8 cellular contexts compared by ENCODE assay signal in genomic region chr7:107579881-107580715, GRCh38. TPM values are rescaled to one million over a fixed set of nuclear protein-coding genes. Genes with fewer than 3 reads are reported as not detected.
DNase-seq lines count a peak whose midpoint lies in the region; ATAC-seq and TF ChIP-seq lines count a peak whose summit lies in the region.

BCAP29 (plus strand) TSS chr7:107580246; CDS start chr7:107580773, 527 bp downstream.

- H3K9ac ChIP-seq in HUES48 (ENCODE audit: low read depth, low read length) = peak within 1 kb of the TSS; percentile 87

- peak within 1 kb of the TSS; percentile 100 for H3K4me3 ChIP-seq in HUES48 (ENCODE audit: low read depth, low read length)
- peak within 1 kb of the TSS; percentile 66 to 87 (median 75) for H3K4me3 ChIP-seq in Peyer's patch

- H3K9me3 ChIP-seq in HUES48 (ENCODE audit: control insufficient read depth, insufficient read depth, low read length) (no peaks in the 10 kb centered on the region), Peyer's patch (no peaks in the 10 kb centered on the region)

- no peaks in the 10 kb centered on the region for H3K27me3 Mint-ChIP-seq in activated T-helper 1 cell treated with anti-CD3 and anti-CD28 coated beads, Interleukin-12 subunit alpha, Interleukin-12 subunit beta, Interleukin-2, Interleukin-4 antibody, amounts not matched to agents 30 ng/mL and 10 ng/mL and 1 ng/mL, durations not matched to agents 14 hours and 24 hours and 36 hours (ENCODE audit: insufficient read depth)
- no peaks in the 10 kb centered on the region for H3K27me3 Mint-ChIP-seq in naive B cell
- H3K27me3 Mint-ChIP-seq in stimulated activated naive B cell treated with anti-CD40 and anti-IgM and Interleukin-4, amounts not matched to agents 10 μg/mL and 1 μg/mL and 100 μg/mL, for 72 hours = no peaks in the 10 kb centered on the region

- H3K36me3 ChIP-seq in HUES48 (ENCODE audit: control insufficient read depth, insufficient read depth, low read length) (peaks cover 23% of the 10 kb centered on the region), Peyer's patch (peaks cover 0 to 3% (median 0%) of the 10 kb centered on the region in 3 donors)

- H3K4me1 Mint-ChIP-seq in activated T-helper 1 cell treated with anti-CD3 and anti-CD28 coated beads, Interleukin-12 subunit alpha, Interleukin-12 subunit beta, Interleukin-2, Interleukin-4 antibody, amounts not matched to agents 30 ng/mL and 10 ng/mL and 1 ng/mL, durations not matched to agents 14 hours and 24 hours and 36 hours (ENCODE audit: low read depth) = peaks cover 26% of the 10 kb centered on the region
- peaks cover 20 to 32% (median 27%) of the 10 kb centered on the region in 3 donors for H3K4me1 Mint-ChIP-seq in naive B cell
- H3K4me1 Mint-ChIP-seq in stimulated activated naive B cell treated with anti-CD40 and anti-IgM and Interleukin-4, amounts not matched to agents 10 μg/mL and 1 μg/mL and 100 μg/mL, for 72 hours = peaks cover 8 to 10% of the 10 kb centered on the region in 2 donors

- H3K27ac Mint-ChIP-seq in activated T-helper 1 cell treated with anti-CD3 and anti-CD28 coated beads, Interleukin-12 subunit alpha, Interleukin-12 subunit beta, Interleukin-2, Interleukin-4 antibody, amounts not matched to agents 30 ng/mL and 10 ng/mL and 1 ng/mL, durations not matched to agents 14 hours and 24 hours and 36 hours = peak within 1 kb of the TSS; percentile 86
- H3K27ac Mint-ChIP-seq in naive B cell = peak within 1 kb of the TSS; percentile 79 to 97 (median 92)
- peak within 1 kb of the TSS; percentile 92 for H3K27ac Mint-ChIP-seq in stimulated activated naive B cell treated with anti-CD40 and anti-IgM and Interleukin-4, amounts not matched to agents 10 μg/mL and 1 μg/mL and 100 μg/mL, for 72 hours

- H3K9me3 Mint-ChIP-seq in activated T-helper 1 cell treated with anti-CD3 and anti-CD28 coated beads, Interleukin-12 subunit alpha, Interleukin-12 subunit beta, Interleukin-2, Interleukin-4 antibody, amounts not matched to agents 30 ng/mL and 10 ng/mL and 1 ng/mL, durations not matched to agents 14 hours and 24 hours and 36 hours = no peaks in the 10 kb centered on the region
- H3K9me3 Mint-ChIP-seq in naive B cell = no peaks in the 10 kb centered on the region
- H3K9me3 Mint-ChIP-seq in stimulated activated naive B cell treated with anti-CD40 and anti-IgM and Interleukin-4, amounts not matched to agents 10 μg/mL and 1 μg/mL and 100 μg/mL, for 72 hours = no peaks in the 10 kb centered on the region

- ATAC-seq in GM21381 (IDR thresholded peaks at IDR 0.05; ENCODE audit: unreplicated experiment) (peak; percentile 94), naive B cell (ENCODE audit: low read depth in 2 of 2) (peak; percentile 95 to 97)
- ATAC-seq in stimulated activated naive B cell treated with anti-CD40 and anti-IgM and Interleukin-4, amounts not matched to agents 10 μg/mL and 1 μg/mL and 100 μg/mL, for 72 hours (replicated peaks) = peak; percentile 97 to 98

- peak in 3 of 6 experiments; percentile 24 to 35 (median 30) for TF ChIP-seq CTCF in Peyer's patch (IDR thresholded peaks at IDR 0.05)

- H3K27me3 ChIP-seq in HUES48 (ENCODE audit: control insufficient read depth, insufficient read depth, low read length) (no peaks in the 10 kb centered on the region; the same call in 1 of the 2 replicates), Peyer's patch (no peaks in the 10 kb centered on the region)

- DNase-seq in DMS153 treated with DMSO at 0.1 percent for 48 hours (lab: John Stamatoyannopoulos, UW; ENCODE audit: unreplicated experiment) = peak; percentile 57
- peak; percentile 59 to 86 (median 84) for DNase-seq in Peyer's patch
- peak; percentile 65 for DNase-seq in activated T-helper 1 cell treated with anti-CD3 and anti-CD28 coated beads, Interleukin-12 subunit alpha, Interleukin-12 subunit beta, Interleukin-2, Interleukin-4 antibody, amounts not matched to agents 30 ng/mL and 10 ng/mL and 1 ng/mL, durations not matched to agents 14 hours and 24 hours and 36 hours (ENCODE audit: low spot score)
- DNase-seq in fibroblast of gingiva (ENCODE audit: low read depth) = peak; percentile 54
- DNase-seq in naive B cell = peak; percentile 85
- DNase-seq in stimulated activated naive B cell treated with anti-CD40 and anti-IgM and Interleukin-4, amounts not matched to agents 10 μg/mL and 1 μg/mL and 100 μg/mL, for 72 hours = peak; percentile 70

- intact Hi-C loops in activated T-helper 1 cell treated with anti-CD3 and anti-CD28 coated beads, Interleukin-12 subunit alpha, Interleukin-12 subunit beta, Interleukin-2, Interleukin-4 antibody, amounts not matched to agents 30 ng/mL and 10 ng/mL and 1 ng/mL, durations not matched to agents 14 hours and 24 hours and 36 hours (cut with micrococcal nuclease) = loop anchor here (1.0 to 5.0 kb wide), 6 partner anchors 17 to 413 kb away; partner anchors contain the start of genes COG5, DLD, DUS4L and HBP1

- peaks cover 24% of the 10 kb centered on the region for H3K36me3 Mint-ChIP-seq in activated T-helper 1 cell treated with anti-CD3 and anti-CD28 coated beads, Interleukin-12 subunit alpha, Interleukin-12 subunit beta, Interleukin-2, Interleukin-4 antibody, amounts not matched to agents 30 ng/mL and 10 ng/mL and 1 ng/mL, durations not matched to agents 14 hours and 24 hours and 36 hours (ENCODE audit: low read depth)
- H3K36me3 Mint-ChIP-seq in naive B cell = peaks cover 2 to 5% of the 10 kb centered on the region in 2 donors
- H3K36me3 Mint-ChIP-seq in stimulated activated naive B cell treated with anti-CD40 and anti-IgM and Interleukin-4, amounts not matched to agents 10 μg/mL and 1 μg/mL and 100 μg/mL, for 72 hours = peaks cover 6 to 13% of the 10 kb centered on the region in 2 donors

- peak; percentile 32 to 72 for TF ChIP-seq POLR2A in Peyer's patch (IDR thresholded peaks at IDR 0.05)

- H3K27ac ChIP-seq in HUES48 (ENCODE audit: low read depth, low read length) (peak within 1 kb of the TSS; percentile 89), Peyer's patch (peak within 1 kb of the TSS; percentile 79 to 92 (median 88))

- H3K4me1 ChIP-seq in HUES48 (ENCODE audit: control insufficient read depth, insufficient read depth, low read length) (0 out of 2 replicates have a peak, but pooled peaks cover 3% of the 10 kb centered on the region), Peyer's patch (peaks cover 0 to 10% (median 0%) of the 10 kb centered on the region in 4 donors)

- peak within 1 kb of the TSS; percentile 89 for H3K4me3 Mint-ChIP-seq in activated T-helper 1 cell treated with anti-CD3 and anti-CD28 coated beads, Interleukin-12 subunit alpha, Interleukin-12 subunit beta, Interleukin-2, Interleukin-4 antibody, amounts not matched to agents 30 ng/mL and 10 ng/mL and 1 ng/mL, durations not matched to agents 14 hours and 24 hours and 36 hours
- H3K4me3 Mint-ChIP-seq in naive B cell = peak within 1 kb of the TSS; percentile 84 to 96 (median 92)
- H3K4me3 Mint-ChIP-seq in stimulated activated naive B cell treated with anti-CD40 and anti-IgM and Interleukin-4, amounts not matched to agents 10 μg/mL and 1 μg/mL and 100 μg/mL, for 72 hours = peak within 1 kb of the TSS; percentile 89 to 95

RNA-seq across cellular contexts. Expression of gene BCAP29, which starts in this region (rescaled TPM):
- total RNA-seq in Peyer's patch = 10 to 100 TPM; 10.9 to 29.4 (median 17.3) TPM
- total RNA-seq in activated T-helper 1 cell treated with anti-CD3 and anti-CD28 coated beads, Interleukin-12 subunit alpha, Interleukin-12 subunit beta, Interleukin-2, Interleukin-4 antibody, amounts not matched to agents 30 ng/mL and 10 ng/mL and 1 ng/mL, durations not matched to agents 14 hours and 24 hours and 36 hours = 43.5 and 44.5 TPM in 2 replicates
- polyA plus RNA-seq in naive B cell (ENCODE audit: low read depth in 6 of 6) = 10 to 100 TPM; 63.0 to 89.2 (median 77.5) TPM

Comparison
In these comparisons a context has a peak if more than half of its experiments do, and no peak if none do; other contexts are left out.
1. Peak in every context shown above with its lines: DNase-seq, ATAC-seq, H3K4me3 ChIP-seq and H3K27ac ChIP-seq.